1 cellular context compared by ENCODE assay signal in the genomic region with DNA sequence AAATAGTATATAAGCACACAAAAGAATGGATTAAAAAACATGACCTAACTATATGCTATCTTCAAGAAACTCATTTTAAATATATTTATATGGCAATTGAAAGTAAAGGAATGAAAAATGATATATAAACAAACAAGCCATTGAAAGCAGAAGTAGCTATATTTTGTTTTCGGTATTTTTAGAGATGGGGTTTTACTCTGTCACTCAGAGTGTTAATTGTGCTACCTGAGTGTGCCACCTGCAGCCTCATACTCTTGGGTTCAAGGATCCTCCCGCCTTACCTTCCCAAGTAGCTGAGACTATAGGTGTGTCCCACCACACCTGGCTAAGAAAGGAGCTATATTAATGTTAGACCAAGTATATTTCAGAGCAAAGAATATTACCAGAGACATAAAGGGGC.
TF ChIP-seq lines count a peak whose summit lies in the region.

No MANE protein-coding gene starts in this region.

TF ChIP-seq in SK-N-SH treated with all-trans-retinoic acid at 6 μM for 48 hours, 23 proteins besides CTCF, POLR2A, EP300 and RAD21 (continued from another document):
- no peak for TF ChIP-seq CREB5 (CRISPR knock-in tag; IDR thresholded peaks at IDR 0.05; ENCODE audit: low read depth)
- no peak for TF ChIP-seq TCF4 (CRISPR knock-in tag; IDR thresholded peaks at IDR 0.05; ENCODE audit: borderline replicate concordance)
- TF ChIP-seq ZFP3 (CRISPR knock-in tag; IDR thresholded peaks at IDR 0.05) = no peak
